ENCODE assay signal across 8 cellular contexts in genomic region chr13:49936085-49936942, GRCh38. TPM values are rescaled to one million over a fixed set of nuclear protein-coding genes. Genes with fewer than 3 reads are reported as not detected.
DNase-seq lines count a peak whose midpoint lies in the region; ATAC-seq lines count a peak whose summit lies in the region.

A gene with protein sequence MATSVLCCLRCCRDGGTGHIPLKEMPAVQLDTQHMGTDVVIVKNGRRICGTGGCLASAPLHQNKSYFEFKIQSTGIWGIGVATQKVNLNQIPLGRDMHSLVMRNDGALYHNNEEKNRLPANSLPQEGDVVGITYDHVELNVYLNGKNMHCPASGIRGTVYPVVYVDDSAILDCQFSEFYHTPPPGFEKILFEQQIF (minus strand): TSS chr13:49936340. CDS start chr13:49936235, 105 bp downstream.

- H3K27ac ChIP-seq in esophagus (ENCODE audit: low read depth in 2 of 2, low read length in 1 of 2) = peak within 1 kb of the TSS; percentile 82 to 91
- H3K27ac ChIP-seq in mucosa of rectum (ENCODE audit: low read depth in 2 of 2, low read length in 2 of 2) = peak within 1 kb of the TSS; percentile 88

- peak within 1 kb of the TSS; percentile 81 for H3K4me3 ChIP-seq in Jurkat, Clone E6-1 (ENCODE audit: low read length)
- H3K4me3 ChIP-seq in esophagus (ENCODE audit: low read depth in 1 of 2, low read length in 2 of 2) (peak within 1 kb of the TSS; percentile 79 to 98), mucosa of rectum (ENCODE audit: low read length in 2 of 2) (peak within 1 kb of the TSS; percentile 89 to 95)

- WGBS in esophagus, 2 donors = 0 to 1% methylated on average over 62 to 65 of the region's 65 CpGs

- H3K9ac ChIP-seq in mucosa of rectum (ENCODE audit: low read depth in 1 of 2, low read length in 2 of 2) = peak within 1 kb of the TSS; percentile 83 to 87

- H3K27me3 ChIP-seq in esophagus (ENCODE audit: control insufficient read depth in 1 of 2, insufficient read depth in 2 of 2, low read length in 2 of 2) (no peaks in the 10 kb centered on the region), mucosa of rectum (ENCODE audit: control insufficient read depth in 2 of 2, insufficient read depth in 2 of 2, low read length in 2 of 2) (no peaks in the 10 kb centered on the region)

- H3K9me3 ChIP-seq in esophagus (ENCODE audit: control insufficient read depth in 2 of 2, insufficient read depth in 1 of 2, low read depth in 1 of 2, low read length in 1 of 2) (no peaks in the 10 kb centered on the region), mucosa of rectum (ENCODE audit: control insufficient read depth in 2 of 2, low read length in 2 of 2) (no peaks in the 10 kb centered on the region)

- DNase-seq in DMS79 treated with DMSO at 0.1 percent for 48 hours (lab: John Stamatoyannopoulos, UW) (peak; percentile 73), OCI-M2 (lab: John Stamatoyannopoulos, UW; ENCODE audit: unreplicated experiment) (peak; percentile 53)
- peak; percentile 71 for DNase-seq in Jurkat, Clone E6-1 (ENCODE audit: low read depth, low spot score)
- DNase-seq in activated T-cell treated with anti-CD3 and anti-CD28 coated beads, Interleukin-2, amount 50 U/mL, for 1 hour = peak; percentile 96
- peak; percentile 86 to 88 for DNase-seq in stimulated activated CD8-positive, alpha-beta memory T cell treated with anti-CD3 and anti-CD28 coated beads, Interleukin-4, amount 100 ng/mL, for 4 hours (ENCODE audit: low read depth in 2 of 2, low spot score in 1 of 2)

- H3K4me1 ChIP-seq in esophagus (ENCODE audit: control insufficient read depth in 2 of 2, insufficient read depth in 2 of 2, low read length in 1 of 2) = no peaks in the 10 kb centered on the region
- peaks cover 11 to 25% of the 10 kb centered on the region in 2 donors for H3K4me1 ChIP-seq in mucosa of rectum (ENCODE audit: control insufficient read depth in 2 of 2, insufficient read depth in 2 of 2, low read length in 2 of 2)

- H3K36me3 ChIP-seq in esophagus (ENCODE audit: control insufficient read depth in 2 of 2, insufficient read depth in 2 of 2, low read length in 1 of 2) (no peaks in the 10 kb centered on the region), mucosa of rectum (ENCODE audit: control insufficient read depth in 2 of 2, insufficient read depth in 2 of 2, low read length in 2 of 2) (no peaks in the 10 kb centered on the region)

- ATAC-seq in GM21717 (IDR thresholded peaks at IDR 0.05; ENCODE audit: unreplicated experiment) = peak; percentile 99

RNA-seq across cellular contexts. Expression of the gene that starts here (rescaled TPM):
- 9.6 TPM for polyA plus RNA-seq in Jurkat, Clone E6-1 (2012; ENCODE audit: insufficient read depth, insufficient read length)
- 1 to 10 TPM; 7.0 to 8.2 TPM for polyA plus RNA-seq in esophagus

Comparison
In these comparisons a context has a peak if more than half of its experiments do, and no peak if none do; other contexts are left out.
1. Peak in every context shown above with its lines: DNase-seq, ATAC-seq, H3K4me3 ChIP-seq and H3K27ac ChIP-seq.